ENCODE assay signal across 33 cellular contexts in genomic region chr2:36074008-36074407, GRCh38.
"Had no signal": no experiment of that assay in that cellular context is flagged by ENCODE, and none has a peak within 500 bp of the region (broad histone marks: within the 10 kb centered on the region; RNA-seq: fewer than 3 reads in every experiment).

No MANE protein-coding gene starts in this region.

- H3K4me1 ChIP-seq: adrenal gland, ascending aorta, body of pancreas, breast epithelium had no signal

- H3K36me3 ChIP-seq: adrenal gland, ascending aorta, brain microvascular endothelial cell, breast epithelium, cardiac muscle cell had no signal

- ATAC-seq: activated naive CD4-positive, alpha-beta T cell treated with anti-CD3 and anti-CD28 coated beads, Interleukin-2, amount 50 U/mL, for 72 hours; activated naive CD8-positive, alpha-beta T cell treated with anti-CD3 and anti-CD28 coated beads, Interleukin-2, amount 50 U/mL, for 24 hours; activated T-cell treated with anti-CD3 and anti-CD28 coated beads, Interleukin-2, amount 50 U/mL, for 4 hours; activated T-cell treated with anti-CD3 and anti-CD28 coated beads, Interleukin-2, amount 50 U/mL, for 72 hours; activated T-helper 17 cell treated with anti-CD3 and anti-CD28 coated beads, Interleukin-2, amount 50 U/mL, for 72 hours; body of pancreas had no signal

- FAIRE-seq: astrocyte, bronchial epithelial cell had no signal

- H3K9me3 ChIP-seq: adrenal gland, ascending aorta, body of pancreas, breast epithelium had no signal

- H3K4me3 ChIP-seq: adrenal gland, ascending aorta, body of pancreas, breast epithelium, cardiac muscle cell had no signal

- H3K27ac ChIP-seq: adrenal gland, ascending aorta, body of pancreas, brain microvascular endothelial cell, breast epithelium, cardiac muscle cell had no signal

- H3K27me3 ChIP-seq: adrenal gland, ascending aorta, body of pancreas, brain microvascular endothelial cell, breast epithelium, cardiac muscle cell had no signal

- DNase-seq: activated effector memory CD4-positive, alpha-beta T cell treated with anti-CD3 and anti-CD28 coated beads, Interleukin-2, amount 50 U/mL, for 16 hours; activated effector memory CD4-positive, alpha-beta T cell treated with Interleukin-2 at 50 U/mL for 16 hours; activated gamma-delta T cell; activated gamma-delta T cell treated with Interleukin-2 at 50 U/mL for 16 hours; activated naive CD4-positive, alpha-beta T cell; activated naive CD4-positive, alpha-beta T cell treated with anti-CD3 and anti-CD28 coated beads for 36 hours; activated naive CD4-positive, alpha-beta T cell treated with anti-CD3 and anti-CD28 coated beads, Interleukin-2, amount 10 ng/mL, durations not matched to agents 7 days and 5 days; activated naive CD4-positive, alpha-beta T cell treated with anti-CD3 and anti-CD28 coated beads, Interleukin-2, amount 50 U/mL, for 16 hours; activated naive CD4-positive, alpha-beta T cell treated with Interleukin-2 at 50 U/mL for 16 hours; activated naive CD8-positive, alpha-beta T cell treated with anti-CD3 and anti-CD28 coated beads for 36 hours; activated naive CD8-positive, alpha-beta T cell treated with anti-CD3 and anti-CD28 coated beads, Interleukin-2, amount 10 ng/mL, durations not matched to agents 7 days and 5 days; activated naive CD8-positive, alpha-beta T cell treated with anti-CD3 and anti-CD28 coated beads, Interleukin-2, amount 50 U/mL, for 24 hours; activated T-cell treated with anti-CD3 and anti-CD28 coated beads, Interleukin-2, amount 50 U/mL, for 24 hours; activated T-cell treated with anti-CD3 and anti-CD28 coated beads, Interleukin-2, amount 50 U/mL, for 4 hours; activated T-cell treated with anti-CD3 and anti-CD28 coated beads, Interleukin-2, amount 50 U/mL, for 48 hours; activated T-cell treated with anti-CD3 and anti-CD28 coated beads, Interleukin-2, amount 50 U/mL, for 72 hours; adrenal gland; amniotic stem cell; amygdala; anterior cingulate cortex; aorta; body of pancreas; brain microvascular endothelial cell; caudate nucleus; central memory CD4-positive, alpha-beta T cell; cerebellar nuclear complex had no signal
